In the genomic region with DNA sequence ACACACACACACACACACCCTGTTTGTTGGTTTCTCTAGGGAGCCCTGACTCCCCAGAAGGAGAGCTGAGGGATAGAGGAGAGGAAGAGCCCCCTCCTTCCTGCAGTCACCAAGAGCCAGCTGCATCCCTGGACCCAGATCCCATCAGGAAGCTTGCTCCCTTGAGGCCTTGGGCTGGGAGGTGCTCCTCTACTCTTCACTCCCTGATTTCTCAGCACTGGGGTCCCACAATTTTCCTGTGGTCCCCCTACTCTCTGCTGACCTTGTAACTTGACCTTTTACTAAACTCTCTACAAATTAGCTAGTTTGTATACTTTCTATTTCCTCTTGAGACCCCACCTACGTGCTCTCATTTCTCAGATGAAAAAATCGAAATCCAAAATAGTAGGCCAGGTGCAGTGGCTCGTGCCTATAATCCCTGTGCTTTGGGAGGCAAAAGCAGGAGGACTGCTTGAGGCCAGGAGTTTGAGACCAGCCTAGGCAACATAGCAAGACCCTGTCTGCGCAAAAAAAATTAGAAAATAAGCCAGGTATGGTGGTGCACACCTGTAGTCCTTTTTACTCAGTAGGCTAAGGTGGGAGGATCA, we compare ENCODE assay signal across 16 cellular contexts. TPM values are rescaled to one million over a fixed set of nuclear protein-coding genes. Genes with fewer than 3 reads are reported as not detected.
DNase-seq lines count a peak whose midpoint lies in the region; ATAC-seq and TF ChIP-seq lines count a peak whose summit lies in the region.
"Had no signal": no experiment of that assay in that cellular context is flagged by ENCODE, and none has a peak within 500 bp of the region (broad histone marks: within the 10 kb centered on the region; RNA-seq: fewer than 3 reads in every experiment).

No MANE protein-coding gene starts in this region.

- peak overlapping the region; percentile 92; the same call in 1 of the 2 replicates for H3K27ac ChIP-seq in MM.1S (ENCODE audit: low read length)
- H3K27ac ChIP-seq in neural progenitor cell, result no peak overlapping the region
- H3K27ac ChIP-seq: C4-2B, HL-60 had no signal

- TF ChIP-seq CTCF in MM.1S (IDR thresholded peaks at IDR 0.05; ENCODE audit: low read length) (no peak), neural progenitor cell (IDR thresholded peaks at IDR 0.05) (no peak)

- no peak for ATAC-seq in activated T-cell treated with anti-CD3 and anti-CD28 coated beads, Interleukin-2, amount 50 U/mL, for 72 hours (replicated peaks in 1 of 2)
- ATAC-seq in HG03354 (IDR thresholded peaks at IDR 0.05; ENCODE audit: poor library complexity, severe bottlenecking, unreplicated experiment), result no peak
- no peak for ATAC-seq in activated naive CD8-positive, alpha-beta T cell treated with anti-CD3 and anti-CD28 coated beads, Interleukin-2, amount 50 U/mL, for 24 hours
- ATAC-seq: K562 had no signal

- H3K27me3 ChIP-seq in MM.1S (replicated peaks; ENCODE audit: insufficient read depth, low read length) (no peaks in the 10 kb centered on the region), neural progenitor cell (peaks cover 3% of the 10 kb centered on the region)

- no peak for DNase-seq in activated T-cell treated with anti-CD3 and anti-CD28 coated beads, Interleukin-2, amount 50 U/mL, for 72 hours
- no peak for DNase-seq in activated T-cell treated with anti-CD3 and anti-CD28 coated beads, Interleukin-2, amount 50 U/mL, for 1 hour
- peak; percentile 56 for DNase-seq in MM.1S
- DNase-seq in neural progenitor cell (ENCODE audit: low spot score), result no peak
- no peak for DNase-seq in activated naive CD8-positive, alpha-beta T cell treated with anti-CD3 and anti-CD28 coated beads, Interleukin-2, amount 50 U/mL, for 24 hours
- no peak for DNase-seq in COR-L47 (lab: John Stamatoyannopoulos, UW)
- DNase-seq: ACHN; CD4-positive, alpha-beta memory T cell; DND-41; GDM1; H7 had no signal

- peaks cover 15% of the 10 kb centered on the region for H3K27me3 Mint-ChIP-seq in activated T-cell treated with anti-CD3 and anti-CD28 coated beads, Interleukin-2, amount 50 U/mL, for 72 hours (ENCODE audit: low read depth)
- peaks cover 3% of the 10 kb centered on the region for H3K27me3 Mint-ChIP-seq in neural progenitor cell (ENCODE audit: insufficient read depth, low read depth)
- H3K27me3 Mint-ChIP-seq in activated naive CD8-positive, alpha-beta T cell treated with anti-CD3 and anti-CD28 coated beads, Interleukin-2, amount 50 U/mL, for 24 hours, result no peaks in the 10 kb centered on the region
- H3K27me3 Mint-ChIP-seq: CD4-positive, alpha-beta memory T cell had no signal

- H3K27ac Mint-ChIP-seq in activated T-cell treated with anti-CD3 and anti-CD28 coated beads, Interleukin-2, amount 50 U/mL, for 72 hours, result peak overlapping the region; percentile 14
- H3K27ac Mint-ChIP-seq in neural progenitor cell, result peak overlapping the region; percentile 63
- H3K27ac Mint-ChIP-seq in activated naive CD8-positive, alpha-beta T cell treated with anti-CD3 and anti-CD28 coated beads, Interleukin-2, amount 50 U/mL, for 24 hours, result no peak overlapping the region

- H3K9ac ChIP-seq in MM.1S (ENCODE audit: low read length) (no peak overlapping the region), neural progenitor cell (no peak overlapping the region)

- H3K4me2 ChIP-seq in MM.1S (ENCODE audit: low read depth, low read length), result peak overlapping the region; percentile 31; the same call in 1 of the 2 replicates
- H3K4me2 ChIP-seq in neural progenitor cell, result no peak overlapping the region

- H3K36me3 ChIP-seq in MM.1S (replicated peaks; ENCODE audit: insufficient read depth, low read length) (no peaks in the 10 kb centered on the region), neural progenitor cell (no peaks in the 10 kb centered on the region)

- H3K4me1 ChIP-seq in MM.1S (ENCODE audit: low read length), result peaks cover 71% of the 10 kb centered on the region
- H3K4me1 ChIP-seq in neural progenitor cell, result peaks cover 21% of the 10 kb centered on the region

- H3K36me3 Mint-ChIP-seq in activated T-cell treated with anti-CD3 and anti-CD28 coated beads, Interleukin-2, amount 50 U/mL, for 72 hours (ENCODE audit: insufficient read depth in 2 of 2), result no peaks in the 10 kb centered on the region
- no peaks in the 10 kb centered on the region for H3K36me3 Mint-ChIP-seq in neural progenitor cell
- no peaks in the 10 kb centered on the region for H3K36me3 Mint-ChIP-seq in activated naive CD8-positive, alpha-beta T cell treated with anti-CD3 and anti-CD28 coated beads, Interleukin-2, amount 50 U/mL, for 24 hours (ENCODE audit: low read depth)
- H3K36me3 Mint-ChIP-seq: CD4-positive, alpha-beta memory T cell had no signal

- peaks cover 57% of the 10 kb centered on the region for H3K4me1 Mint-ChIP-seq in activated T-cell treated with anti-CD3 and anti-CD28 coated beads, Interleukin-2, amount 50 U/mL, for 72 hours (ENCODE audit: low read depth)
- H3K4me1 Mint-ChIP-seq in neural progenitor cell, result peaks cover 71% of the 10 kb centered on the region
- peaks cover 80% of the 10 kb centered on the region for H3K4me1 Mint-ChIP-seq in activated naive CD8-positive, alpha-beta T cell treated with anti-CD3 and anti-CD28 coated beads, Interleukin-2, amount 50 U/mL, for 24 hours

- no peaks in the 10 kb centered on the region for H3K9me3 Mint-ChIP-seq in activated T-cell treated with anti-CD3 and anti-CD28 coated beads, Interleukin-2, amount 50 U/mL, for 72 hours
- H3K9me3 Mint-ChIP-seq in neural progenitor cell, result no peaks in the 10 kb centered on the region
- H3K9me3 Mint-ChIP-seq in activated naive CD8-positive, alpha-beta T cell treated with anti-CD3 and anti-CD28 coated beads, Interleukin-2, amount 50 U/mL, for 24 hours, result no peaks in the 10 kb centered on the region

- no peaks in the 10 kb centered on the region for H3K9me3 ChIP-seq in MM.1S (replicated peaks; ENCODE audit: insufficient read depth, low read length)
- no peaks in the 10 kb centered on the region for H3K9me3 ChIP-seq in neural progenitor cell (ENCODE audit: low read depth)

- H2AFZ ChIP-seq in MM.1S (ENCODE audit: low read length), result no peak overlapping the region
- no peak overlapping the region for H2AFZ ChIP-seq in neural progenitor cell (replicated peaks)

- H4K20me1 ChIP-seq in MM.1S (ENCODE audit: insufficient read depth, low read length) (no peaks in the 10 kb centered on the region), neural progenitor cell (ENCODE audit: low read depth) (no peaks in the 10 kb centered on the region)

- no peaks in the 10 kb centered on the region for H3K9me2 ChIP-seq in MM.1S (replicated peaks; ENCODE audit: insufficient read depth, low read length)

- H3K4me3 Mint-ChIP-seq in activated T-cell treated with anti-CD3 and anti-CD28 coated beads, Interleukin-2, amount 50 U/mL, for 72 hours, result no peak overlapping the region
- H3K4me3 Mint-ChIP-seq in neural progenitor cell, result no peak overlapping the region
- no peak overlapping the region for H3K4me3 Mint-ChIP-seq in activated naive CD8-positive, alpha-beta T cell treated with anti-CD3 and anti-CD28 coated beads, Interleukin-2, amount 50 U/mL, for 24 hours

- H3K79me2 ChIP-seq in MM.1S (ENCODE audit: low read length), result no peaks in the 10 kb centered on the region
- no peaks in the 10 kb centered on the region for H3K79me2 ChIP-seq in neural progenitor cell (ENCODE audit: low read depth)

- H3K4me3 ChIP-seq in MM.1S (ENCODE audit: low read length) (no peak overlapping the region), neural progenitor cell (no peak overlapping the region)
- H3K4me3 ChIP-seq: K562 had no signal

- peaks cover 45% of the 10 kb centered on the region for H3F3A ChIP-seq in MM.1S (ENCODE audit: insufficient read depth, low read length)
- peaks cover 12% of the 10 kb centered on the region for H3F3A ChIP-seq in neural progenitor cell (ENCODE audit: low read depth)

RNA-seq across cellular contexts. Expression of a gene that starts 5.0 kb away (rescaled TPM):
- under 1 TPM in 1 of 2 donors, not detected in 1; 0.12 TPM for total RNA-seq in activated T-cell treated with anti-CD3 and anti-CD28 coated beads, Interleukin-2, amount 50 U/mL, for 72 hours
- not detected in 2 replicates for total RNA-seq in neural progenitor cell (ENCODE audit: low replicate concordance)
- total RNA-seq: A172; CD4-positive, alpha-beta memory T cell; H7; K562 had no signal

RNA-seq across cellular contexts. Expression of a gene that starts 42.1 kb away (rescaled TPM):
- 1 to 10 TPM; 1.1 to 1.5 TPM for total RNA-seq in activated T-cell treated with anti-CD3 and anti-CD28 coated beads, Interleukin-2, amount 50 U/mL, for 72 hours
- total RNA-seq in neural progenitor cell (ENCODE audit: low replicate concordance), result 29.0 and 45.9 TPM in 2 replicates

Comparison
In these comparisons a context has a peak if more than half of its experiments do, and no peak if none do; other contexts are left out.
1. RNA of a gene that starts 42.1 kb away (total RNA-seq): 29.0 to 45.9 TPM in neural progenitor cell; 1.1 to 1.5 TPM in activated T-cell treated with anti-CD3 and anti-CD28 coated beads, Interleukin-2, amount 50 U/mL, for 72 hours; every median in the first group is over 10 times any median in the second.